ENCODE assay signal across 1 cellular context in the genomic region with DNA sequence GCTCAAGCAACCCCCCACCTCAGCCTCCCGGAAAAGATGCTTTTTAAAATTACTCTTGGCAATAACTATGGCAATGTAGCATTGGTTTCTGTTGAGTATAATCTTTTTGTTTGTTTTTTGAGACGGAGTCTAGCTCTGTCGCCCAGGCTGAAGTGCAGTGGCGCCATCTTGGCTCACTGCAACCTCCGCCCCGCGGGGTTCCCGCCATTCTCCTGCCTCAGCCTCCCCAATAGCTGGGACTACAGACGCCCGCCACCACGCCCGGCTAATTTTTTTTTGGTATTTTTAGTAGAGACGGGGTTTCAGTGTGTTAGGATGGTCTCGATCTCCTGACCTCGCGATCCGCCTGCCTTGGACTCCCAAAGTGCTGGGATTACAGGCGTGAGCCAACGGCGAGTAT.
TF ChIP-seq lines count a peak whose summit lies in the region.
"Not testable (repeated sequence)": the region's sequence is repeated elsewhere in the genome, so short reads cannot be mapped to it uniquely, and the experiment has no call there.

No MANE protein-coding gene starts in this region.

TF ChIP-seq in K562, 482 proteins besides CTCF, POLR2A, EP300 and RAD21:
- peak; percentile 59 for TF ChIP-seq RB1 (IDR thresholded peaks at IDR 0.05; ENCODE audit: low read depth)
- peak; percentile 91 for TF ChIP-seq NFRKB (IDR thresholded peaks at IDR 0.05; ENCODE audit: low read depth)
- peak; percentile 70 for TF ChIP-seq BRD9 (IDR thresholded peaks at IDR 0.05; ENCODE audit: low read depth, partially characterized antibody)
- peak; percentile 33; the same call in 1 of the 2 replicates for TF ChIP-seq PHF8 (IDR thresholded peaks at IDR 0.05; ENCODE audit: borderline replicate concordance, low read length)
- TF ChIP-seq L3MBTL2 (IDR thresholded peaks at IDR 0.05) = peak; percentile 16; the same call in 1 of the 2 replicates
- TF ChIP-seq TAF9B (IDR thresholded peaks at IDR 0.05; ENCODE audit: partially characterized antibody) = peak; percentile 77
- peak; percentile 36 to 91 (median 79) for TF ChIP-seq YY1 (IDR thresholded peaks at IDR 0.05; ENCODE audit: borderline replicate concordance in 1 of 3, control insufficient read depth in 1 of 3, extremely low read depth in 1 of 3, insufficient read depth in 3 of 3, insufficient read length in 1 of 3, insufficient replicate concordance in 2 of 3, low read depth in 1 of 3, low read length in 2 of 3)
- TF ChIP-seq, protein P1, sequence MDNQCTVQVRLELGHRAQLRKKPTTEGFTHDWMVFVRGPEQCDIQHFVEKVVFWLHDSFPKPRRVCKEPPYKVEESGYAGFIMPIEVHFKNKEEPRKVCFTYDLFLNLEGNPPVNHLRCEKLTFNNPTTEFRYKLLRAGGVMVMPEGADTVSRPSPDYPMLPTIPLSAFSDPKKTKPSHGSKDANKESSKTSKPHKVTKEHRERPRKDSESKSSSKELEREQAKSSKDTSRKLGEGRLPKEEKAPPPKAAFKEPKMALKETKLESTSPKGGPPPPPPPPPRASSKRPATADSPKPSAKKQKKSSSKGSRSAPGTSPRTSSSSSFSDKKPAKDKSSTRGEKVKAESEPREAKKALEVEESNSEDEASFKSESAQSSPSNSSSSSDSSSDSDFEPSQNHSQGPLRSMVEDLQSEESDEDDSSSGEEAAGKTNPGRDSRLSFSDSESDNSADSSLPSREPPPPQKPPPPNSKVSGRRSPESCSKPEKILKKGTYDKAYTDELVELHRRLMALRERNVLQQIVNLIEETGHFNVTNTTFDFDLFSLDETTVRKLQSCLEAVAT (IDR thresholded peaks at IDR 0.05) = peak; percentile 44 to 65; a peak in 1 of 4 replicates
- TF ChIP-seq, protein P2, sequence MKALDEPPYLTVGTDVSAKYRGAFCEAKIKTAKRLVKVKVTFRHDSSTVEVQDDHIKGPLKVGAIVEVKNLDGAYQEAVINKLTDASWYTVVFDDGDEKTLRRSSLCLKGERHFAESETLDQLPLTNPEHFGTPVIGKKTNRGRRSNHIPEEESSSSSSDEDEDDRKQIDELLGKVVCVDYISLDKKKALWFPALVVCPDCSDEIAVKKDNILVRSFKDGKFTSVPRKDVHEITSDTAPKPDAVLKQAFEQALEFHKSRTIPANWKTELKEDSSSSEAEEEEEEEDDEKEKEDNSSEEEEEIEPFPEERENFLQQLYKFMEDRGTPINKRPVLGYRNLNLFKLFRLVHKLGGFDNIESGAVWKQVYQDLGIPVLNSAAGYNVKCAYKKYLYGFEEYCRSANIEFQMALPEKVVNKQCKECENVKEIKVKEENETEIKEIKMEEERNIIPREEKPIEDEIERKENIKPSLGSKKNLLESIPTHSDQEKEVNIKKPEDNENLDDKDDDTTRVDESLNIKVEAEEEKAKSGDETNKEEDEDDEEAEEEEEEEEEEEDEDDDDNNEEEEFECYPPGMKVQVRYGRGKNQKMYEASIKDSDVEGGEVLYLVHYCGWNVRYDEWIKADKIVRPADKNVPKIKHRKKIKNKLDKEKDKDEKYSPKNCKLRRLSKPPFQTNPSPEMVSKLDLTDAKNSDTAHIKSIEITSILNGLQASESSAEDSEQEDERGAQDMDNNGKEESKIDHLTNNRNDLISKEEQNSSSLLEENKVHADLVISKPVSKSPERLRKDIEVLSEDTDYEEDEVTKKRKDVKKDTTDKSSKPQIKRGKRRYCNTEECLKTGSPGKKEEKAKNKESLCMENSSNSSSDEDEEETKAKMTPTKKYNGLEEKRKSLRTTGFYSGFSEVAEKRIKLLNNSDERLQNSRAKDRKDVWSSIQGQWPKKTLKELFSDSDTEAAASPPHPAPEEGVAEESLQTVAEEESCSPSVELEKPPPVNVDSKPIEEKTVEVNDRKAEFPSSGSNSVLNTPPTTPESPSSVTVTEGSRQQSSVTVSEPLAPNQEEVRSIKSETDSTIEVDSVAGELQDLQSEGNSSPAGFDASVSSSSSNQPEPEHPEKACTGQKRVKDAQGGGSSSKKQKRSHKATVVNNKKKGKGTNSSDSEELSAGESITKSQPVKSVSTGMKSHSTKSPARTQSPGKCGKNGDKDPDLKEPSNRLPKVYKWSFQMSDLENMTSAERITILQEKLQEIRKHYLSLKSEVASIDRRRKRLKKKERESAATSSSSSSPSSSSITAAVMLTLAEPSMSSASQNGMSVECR (CRISPR knock-in tag; IDR thresholded peaks at IDR 0.05) = peak; percentile 1; the same call in 1 of the 2 replicates
- TF ChIP-seq SUPT5H (IDR thresholded peaks at IDR 0.05) = peak; percentile 56
- TF ChIP-seq, protein P3, sequence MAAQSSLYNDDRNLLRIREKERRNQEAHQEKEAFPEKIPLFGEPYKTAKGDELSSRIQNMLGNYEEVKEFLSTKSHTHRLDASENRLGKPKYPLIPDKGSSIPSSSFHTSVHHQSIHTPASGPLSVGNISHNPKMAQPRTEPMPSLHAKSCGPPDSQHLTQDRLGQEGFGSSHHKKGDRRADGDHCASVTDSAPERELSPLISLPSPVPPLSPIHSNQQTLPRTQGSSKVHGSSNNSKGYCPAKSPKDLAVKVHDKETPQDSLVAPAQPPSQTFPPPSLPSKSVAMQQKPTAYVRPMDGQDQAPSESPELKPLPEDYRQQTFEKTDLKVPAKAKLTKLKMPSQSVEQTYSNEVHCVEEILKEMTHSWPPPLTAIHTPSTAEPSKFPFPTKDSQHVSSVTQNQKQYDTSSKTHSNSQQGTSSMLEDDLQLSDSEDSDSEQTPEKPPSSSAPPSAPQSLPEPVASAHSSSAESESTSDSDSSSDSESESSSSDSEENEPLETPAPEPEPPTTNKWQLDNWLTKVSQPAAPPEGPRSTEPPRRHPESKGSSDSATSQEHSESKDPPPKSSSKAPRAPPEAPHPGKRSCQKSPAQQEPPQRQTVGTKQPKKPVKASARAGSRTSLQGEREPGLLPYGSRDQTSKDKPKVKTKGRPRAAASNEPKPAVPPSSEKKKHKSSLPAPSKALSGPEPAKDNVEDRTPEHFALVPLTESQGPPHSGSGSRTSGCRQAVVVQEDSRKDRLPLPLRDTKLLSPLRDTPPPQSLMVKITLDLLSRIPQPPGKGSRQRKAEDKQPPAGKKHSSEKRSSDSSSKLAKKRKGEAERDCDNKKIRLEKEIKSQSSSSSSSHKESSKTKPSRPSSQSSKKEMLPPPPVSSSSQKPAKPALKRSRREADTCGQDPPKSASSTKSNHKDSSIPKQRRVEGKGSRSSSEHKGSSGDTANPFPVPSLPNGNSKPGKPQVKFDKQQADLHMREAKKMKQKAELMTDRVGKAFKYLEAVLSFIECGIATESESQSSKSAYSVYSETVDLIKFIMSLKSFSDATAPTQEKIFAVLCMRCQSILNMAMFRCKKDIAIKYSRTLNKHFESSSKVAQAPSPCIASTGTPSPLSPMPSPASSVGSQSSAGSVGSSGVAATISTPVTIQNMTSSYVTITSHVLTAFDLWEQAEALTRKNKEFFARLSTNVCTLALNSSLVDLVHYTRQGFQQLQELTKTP (IDR thresholded peaks at IDR 0.05; ENCODE audit: low read depth in 1 of 2, partially characterized antibody in 2 of 2) = peak; percentile 20 to 24
- TF ChIP-seq FOXM1 (IDR thresholded peaks at IDR 0.05; ENCODE audit: low read depth) = not testable (repeated sequence)
- TF ChIP-seq FOXM1 (CRISPR knock-in tag; IDR thresholded peaks at IDR 0.05; ENCODE audit: low read depth) = 0 out of 2 replicates have a peak, but pooled peaks have one; percentile 15
- peak; percentile 75; the same call in 1 of the 2 replicates for TF ChIP-seq ADNP (tag; IDR thresholded peaks at IDR 0.05)
- peak; percentile 36; the same call in 1 of the 2 replicates for TF ChIP-seq CC2D1A (IDR thresholded peaks at IDR 0.05)
- peak; percentile 43 for TF ChIP-seq TBP (optimal IDR thresholded peaks at IDR 0.05; ENCODE audit: low read depth, low read length)
- TF ChIP-seq SMARCA4 (IDR thresholded peaks at IDR 0.05) = peak; percentile 47; the same call in 1 of the 2 replicates
- TF ChIP-seq POLR2B (IDR thresholded peaks at IDR 0.05; ENCODE audit: low read depth, partially characterized antibody) = peak; percentile 32
- 0 out of 2 replicates have a peak, but pooled peaks have one; percentile 50 for TF ChIP-seq E2F3 (CRISPR knock-in tag; IDR thresholded peaks at IDR 0.05)
- 0 out of 4 replicates have a peak, but pooled peaks have one; percentile 13 to 41 for TF ChIP-seq TRIM24 (IDR thresholded peaks at IDR 0.05)
- peak; percentile 91 for TF ChIP-seq TAF7 (tag; IDR thresholded peaks at IDR 0.05)
- TF ChIP-seq MAZ (CRISPR knock-in tag; conservative IDR thresholded peaks at IDR 0.05 in 1 of 2, IDR thresholded peaks at IDR 0.05 in 1 of 2) = peak in 1 of 2 experiments; percentile 38; a peak in 2 of 4 replicates
- TF ChIP-seq EP400 (IDR thresholded peaks at IDR 0.05) = peak; percentile 74
- 0 out of 2 replicates have a peak, but pooled peaks have one; percentile 57 for TF ChIP-seq SMARCA5 (IDR thresholded peaks at IDR 0.05)
- TF ChIP-seq ARID1B (IDR thresholded peaks at IDR 0.05) = peak; percentile 26; the same call in 1 of the 2 replicates
- TF ChIP-seq SMARCE1 (IDR thresholded peaks at IDR 0.05) = peak; percentile 36; the same call in 1 of the 2 replicates
- 0 out of 2 replicates have a peak, but pooled peaks have one; percentile 36 for TF ChIP-seq ZNF12 (CRISPR knock-in tag; IDR thresholded peaks at IDR 0.05)
- TF ChIP-seq TAF1 (IDR thresholded peaks at IDR 0.05; ENCODE audit: control insufficient read depth, extremely low read depth, insufficient read depth, low read length, severe bottlenecking) = peak; percentile 65
- peak; percentile 50; the same call in 1 of the 2 replicates for TF ChIP-seq EHMT2 (IDR thresholded peaks at IDR 0.05)
- 0 out of 2 replicates have a peak, but pooled peaks have one; percentile 11 for TF ChIP-seq DPF2 (IDR thresholded peaks at IDR 0.05)
- TF ChIP-seq, protein P4, sequence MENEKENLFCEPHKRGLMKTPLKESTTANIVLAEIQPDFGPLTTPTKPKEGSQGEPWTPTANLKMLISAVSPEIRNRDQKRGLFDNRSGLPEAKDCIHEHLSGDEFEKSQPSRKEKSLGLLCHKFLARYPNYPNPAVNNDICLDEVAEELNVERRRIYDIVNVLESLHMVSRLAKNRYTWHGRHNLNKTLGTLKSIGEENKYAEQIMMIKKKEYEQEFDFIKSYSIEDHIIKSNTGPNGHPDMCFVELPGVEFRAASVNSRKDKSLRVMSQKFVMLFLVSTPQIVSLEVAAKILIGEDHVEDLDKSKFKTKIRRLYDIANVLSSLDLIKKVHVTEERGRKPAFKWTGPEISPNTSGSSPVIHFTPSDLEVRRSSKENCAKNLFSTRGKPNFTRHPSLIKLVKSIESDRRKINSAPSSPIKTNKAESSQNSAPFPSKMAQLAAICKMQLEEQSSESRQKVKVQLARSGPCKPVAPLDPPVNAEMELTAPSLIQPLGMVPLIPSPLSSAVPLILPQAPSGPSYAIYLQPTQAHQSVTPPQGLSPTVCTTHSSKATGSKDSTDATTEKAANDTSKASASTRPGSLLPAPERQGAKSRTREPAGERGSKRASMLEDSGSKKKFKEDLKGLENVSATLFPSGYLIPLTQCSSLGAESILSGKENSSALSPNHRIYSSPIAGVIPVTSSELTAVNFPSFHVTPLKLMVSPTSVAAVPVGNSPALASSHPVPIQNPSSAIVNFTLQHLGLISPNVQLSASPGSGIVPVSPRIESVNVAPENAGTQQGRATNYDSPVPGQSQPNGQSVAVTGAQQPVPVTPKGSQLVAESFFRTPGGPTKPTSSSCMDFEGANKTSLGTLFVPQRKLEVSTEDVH (IDR thresholded peaks at IDR 0.05; ENCODE audit: low read depth, partially characterized antibody) = peak; percentile 80
- peak; percentile 70 for TF ChIP-seq POLR2G (IDR thresholded peaks at IDR 0.05; ENCODE audit: low read depth, low read length)
- TF ChIP-seq CXXC5 (CRISPR knock-in tag; IDR thresholded peaks at IDR 0.05) = 0 out of 2 replicates have a peak, but pooled peaks have one; percentile 19
- TF ChIP-seq BCOR (IDR thresholded peaks at IDR 0.05) = peak; percentile 69
- TF ChIP-seq, protein P5, sequence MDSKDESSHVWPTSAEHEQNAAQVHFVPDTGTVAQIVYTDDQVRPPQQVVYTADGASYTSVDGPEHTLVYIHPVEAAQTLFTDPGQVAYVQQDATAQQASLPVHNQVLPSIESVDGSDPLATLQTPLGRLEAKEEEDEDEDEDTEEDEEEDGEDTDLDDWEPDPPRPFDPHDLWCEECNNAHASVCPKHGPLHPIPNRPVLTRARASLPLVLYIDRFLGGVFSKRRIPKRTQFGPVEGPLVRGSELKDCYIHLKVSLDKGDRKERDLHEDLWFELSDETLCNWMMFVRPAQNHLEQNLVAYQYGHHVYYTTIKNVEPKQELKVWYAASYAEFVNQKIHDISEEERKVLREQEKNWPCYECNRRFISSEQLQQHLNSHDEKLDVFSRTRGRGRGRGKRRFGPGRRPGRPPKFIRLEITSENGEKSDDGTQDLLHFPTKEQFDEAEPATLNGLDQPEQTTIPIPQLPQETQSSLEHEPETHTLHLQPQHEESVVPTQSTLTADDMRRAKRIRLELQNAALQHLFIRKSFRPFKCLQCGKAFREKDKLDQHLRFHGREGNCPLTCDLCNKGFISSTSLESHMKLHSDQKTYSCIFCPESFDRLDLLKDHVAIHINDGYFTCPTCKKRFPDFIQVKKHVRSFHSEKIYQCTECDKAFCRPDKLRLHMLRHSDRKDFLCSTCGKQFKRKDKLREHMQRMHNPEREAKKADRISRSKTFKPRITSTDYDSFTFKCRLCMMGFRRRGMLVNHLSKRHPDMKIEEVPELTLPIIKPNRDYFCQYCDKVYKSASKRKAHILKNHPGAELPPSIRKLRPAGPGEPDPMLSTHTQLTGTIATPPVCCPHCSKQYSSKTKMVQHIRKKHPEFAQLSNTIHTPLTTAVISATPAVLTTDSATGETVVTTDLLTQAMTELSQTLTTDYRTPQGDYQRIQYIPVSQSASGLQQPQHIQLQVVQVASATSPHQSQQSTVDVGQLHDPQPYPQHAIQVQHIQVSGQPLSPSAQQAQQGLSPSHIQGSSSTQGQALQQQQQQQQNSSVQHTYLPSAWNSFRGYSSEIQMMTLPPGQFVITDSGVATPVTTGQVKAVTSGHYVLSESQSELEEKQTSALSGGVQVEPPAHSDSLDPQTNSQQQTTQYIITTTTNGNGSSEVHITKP (IDR thresholded peaks at IDR 0.05; ENCODE audit: partially characterized antibody) = peak; percentile 17
